12 cellular contexts compared by ENCODE assay signal in the genomic region with DNA sequence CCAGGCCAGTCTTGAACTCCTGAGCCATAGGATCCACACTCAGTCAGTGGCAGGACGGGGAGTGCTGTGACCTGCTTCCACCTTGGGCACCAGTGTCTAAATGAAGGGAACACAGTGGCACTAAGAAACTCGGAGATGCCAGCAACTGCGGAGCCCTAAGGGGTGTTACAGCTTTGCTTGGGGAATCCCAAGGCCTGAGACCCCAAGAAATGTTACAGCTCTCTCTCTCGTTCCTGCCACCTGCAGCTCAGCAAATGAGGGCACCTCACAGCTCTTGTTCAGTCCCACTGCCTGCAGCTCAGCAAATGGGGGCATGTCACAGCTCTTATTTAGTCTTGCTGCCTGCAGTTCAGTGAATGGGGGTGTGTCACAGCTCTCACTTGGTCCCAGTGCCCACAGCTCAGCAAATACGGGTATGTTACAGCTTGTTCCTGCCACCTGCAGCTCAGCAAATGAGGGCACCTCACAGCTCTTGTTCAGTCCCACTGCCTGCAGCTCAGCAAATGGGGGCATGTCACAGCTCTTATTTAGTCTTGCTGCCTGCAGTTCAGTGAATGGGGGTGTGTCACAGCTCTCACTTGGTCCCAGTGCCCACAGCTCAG. TPM values are rescaled to one million over a fixed set of nuclear protein-coding genes. Genes with fewer than 3 reads are reported as not detected.
A peak's percentile ranks its signal among the peaks of the same experiment; 100 is the strongest.
DNase-seq lines count a peak whose midpoint lies in the region; ATAC-seq, FAIRE-seq and TF ChIP-seq lines count a peak whose summit lies in the region.
"Not testable (repeated sequence)": the region's sequence is repeated elsewhere in the genome, so short reads cannot be mapped to it uniquely, and the experiment has no call there.
"Had no signal": no experiment of that assay in that cellular context is flagged by ENCODE, and none has a peak within 500 bp of the region (broad histone marks: within the 10 kb centered on the region; RNA-seq: fewer than 3 reads in every experiment).

No MANE protein-coding gene starts in this region.

- not testable (repeated sequence) for H3K27me3 ChIP-seq in CD4-positive, alpha-beta T cell (ENCODE audit: control insufficient read depth, insufficient read depth, low read length); SU-DHL-6 (ENCODE audit: low read length)

- not testable (repeated sequence) for H3K9me3 ChIP-seq in CD4-positive, alpha-beta T cell (ENCODE audit: control insufficient read depth, low read length); SU-DHL-6 (ENCODE audit: insufficient read depth, low read length)

- peak overlapping the region; percentile 15 for H3K4me3 ChIP-seq in SU-DHL-6 (ENCODE audit: insufficient read depth, low read length, poor library complexity, severe bottlenecking)

- H3K9me2 ChIP-seq in SU-DHL-6 (replicated peaks; ENCODE audit: insufficient read depth, low read length), result not testable (repeated sequence)

- peak overlapping the region; percentile 42 for H3K27ac ChIP-seq in CD4-positive, alpha-beta T cell (ENCODE audit: low read depth, low read length)
- peak overlapping the region; percentile 99 for H3K27ac ChIP-seq in SU-DHL-6 (ENCODE audit: low read depth, low read length)

- not testable (repeated sequence) for H3K27me3 Mint-ChIP-seq in CD4-positive, alpha-beta T cell; activated T-cell treated with anti-CD3 and anti-CD28 coated beads, Interleukin-2, amount 50 U/mL, for 4 hours (ENCODE audit: low read depth); dendritic cell treated with granulocyte-macrophage colony-stimulating factor and Interleukin-4, amounts not matched to agents 40 ng/mL and 50 ng/mL, for 4 days; naive B cell; stimulated activated naive CD8-positive, alpha-beta T cell treated with anti-CD3 and anti-CD28 coated beads, Interleukin-15, amount 100 ng/mL, for 72 hours

- peak overlapping the region; percentile 84 for H3K4me2 ChIP-seq in SU-DHL-6 (ENCODE audit: low read depth, low read length, poor library complexity, severe bottlenecking)

- not testable (repeated sequence) for H2AFZ ChIP-seq in SU-DHL-6 (ENCODE audit: low read depth, low read length, severe bottlenecking)

- FAIRE-seq in GM19239 (lab: Jason Lieb, UNC), result peak; percentile 94

- intact Hi-C loops in CD4-positive, alpha-beta T cell (cut with DNase I, micrococcal nuclease); dendritic cell treated with granulocyte-macrophage colony-stimulating factor and Interleukin-4, amounts not matched to agents 40 ng/mL and 50 ng/mL, for 4 days (cut with micrococcal nuclease): not testable (repeated sequence)

- H3K27ac Mint-ChIP-seq in CD4-positive, alpha-beta T cell; stimulated activated naive CD8-positive, alpha-beta T cell treated with anti-CD3 and anti-CD28 coated beads, Interleukin-15, amount 100 ng/mL, for 72 hours: not testable (repeated sequence)
- peak overlapping the region; percentile 58 for H3K27ac Mint-ChIP-seq in dendritic cell treated with granulocyte-macrophage colony-stimulating factor and Interleukin-4, amounts not matched to agents 40 ng/mL and 50 ng/mL, for 4 days
- peak overlapping the region in 5 of 6 donors; percentile 14 to 78 (median 71) for H3K27ac Mint-ChIP-seq in naive B cell

- H3K4me3 Mint-ChIP-seq in CD4-positive, alpha-beta T cell; activated T-cell treated with anti-CD3 and anti-CD28 coated beads, Interleukin-2, amount 50 U/mL, for 4 hours; dendritic cell treated with granulocyte-macrophage colony-stimulating factor and Interleukin-4, amounts not matched to agents 40 ng/mL and 50 ng/mL, for 4 days: not testable (repeated sequence)
- peak overlapping the region in 2 of 8 donors; percentile 3 to 66 for H3K4me3 Mint-ChIP-seq in naive B cell
- peak overlapping the region; percentile 28 to 39 for H3K4me3 Mint-ChIP-seq in stimulated activated naive CD8-positive, alpha-beta T cell treated with anti-CD3 and anti-CD28 coated beads, Interleukin-15, amount 100 ng/mL, for 72 hours

- peaks cover 14% of the 10 kb centered on the region for H3K36me3 ChIP-seq in SU-DHL-6 (ENCODE audit: low read length)

- not testable (repeated sequence) for TF ChIP-seq CTCF in CD4-positive, alpha-beta T cell (IDR thresholded peaks at IDR 0.05); SU-DHL-6 (IDR thresholded peaks at IDR 0.05; ENCODE audit: insufficient read depth, low read length, poor library complexity, severe bottlenecking)

- H4K20me1 ChIP-seq in SU-DHL-6 (ENCODE audit: low read depth, low read length), result not testable (repeated sequence)

- H3K4me1 Mint-ChIP-seq in CD4-positive, alpha-beta T cell (ENCODE audit: low read depth), result peaks cover 57% of the 10 kb centered on the region
- H3K4me1 Mint-ChIP-seq in activated T-cell treated with anti-CD3 and anti-CD28 coated beads, Interleukin-2, amount 50 U/mL, for 4 hours (ENCODE audit: low read depth), result peaks cover 56% of the 10 kb centered on the region
- H3K4me1 Mint-ChIP-seq in dendritic cell treated with granulocyte-macrophage colony-stimulating factor and Interleukin-4, amounts not matched to agents 40 ng/mL and 50 ng/mL, for 4 days (ENCODE audit: low read depth), result peaks cover 74% of the 10 kb centered on the region
- peaks cover 18 to 34% (median 29%) of the 10 kb centered on the region in 3 donors for H3K4me1 Mint-ChIP-seq in naive B cell
- H3K4me1 Mint-ChIP-seq in stimulated activated naive CD8-positive, alpha-beta T cell treated with anti-CD3 and anti-CD28 coated beads, Interleukin-15, amount 100 ng/mL, for 72 hours, result peaks cover 57% of the 10 kb centered on the region

- POLR2A ChIA-PET in CD4-positive, alpha-beta T cell (lab: Charles Lee), result interaction anchor here (0.7 to 4.4 kb wide), 3 partner anchors 8 to 32 kb away, joined by 3 to 25 read pairs (median 8); no protein-coding TSS in a partner anchor

- DNase-seq in CD4-positive, alpha-beta T cell, result peak in 1 of 10 experiments; percentile 26
- DNase-seq in GM19239 (ENCODE audit: insufficient read length, low spot score); activated T-cell treated with anti-CD3 and anti-CD28 coated beads, Interleukin-2, amount 50 U/mL, for 4 hours; naive B cell; stimulated activated naive CD8-positive, alpha-beta T cell treated with anti-CD3 and anti-CD28 coated beads, Interleukin-15, amount 100 ng/mL, for 72 hours: not testable (repeated sequence)

- peak overlapping the region; percentile 84 for H3K9ac ChIP-seq in SU-DHL-6 (ENCODE audit: low read length)

- CTCF ChIA-PET in CD4-positive, alpha-beta T cell (lab: Charles Lee), result interaction anchor here (1.0 to 5.3 kb wide), 3 partner anchors 13 to 54 kb away, joined by 3 to 21 read pairs (median 13); no protein-coding TSS in a partner anchor

- peaks cover 18% of the 10 kb centered on the region for H3K36me3 Mint-ChIP-seq in CD4-positive, alpha-beta T cell (ENCODE audit: low read depth)
- H3K36me3 Mint-ChIP-seq in activated T-cell treated with anti-CD3 and anti-CD28 coated beads, Interleukin-2, amount 50 U/mL, for 4 hours (ENCODE audit: insufficient read depth); dendritic cell treated with granulocyte-macrophage colony-stimulating factor and Interleukin-4, amounts not matched to agents 40 ng/mL and 50 ng/mL, for 4 days (ENCODE audit: low read depth); naive B cell: not testable (repeated sequence)

- not testable (repeated sequence) for H3K9me3 Mint-ChIP-seq in CD4-positive, alpha-beta T cell; activated T-cell treated with anti-CD3 and anti-CD28 coated beads, Interleukin-2, amount 50 U/mL, for 4 hours; dendritic cell treated with granulocyte-macrophage colony-stimulating factor and Interleukin-4, amounts not matched to agents 40 ng/mL and 50 ng/mL, for 4 days; naive B cell; stimulated activated naive CD8-positive, alpha-beta T cell treated with anti-CD3 and anti-CD28 coated beads, Interleukin-15, amount 100 ng/mL, for 72 hours

- H3F3A ChIP-seq in SU-DHL-6 (ENCODE audit: insufficient read depth), result peaks cover 35% of the 10 kb centered on the region

- H3K79me2 ChIP-seq in SU-DHL-6 (ENCODE audit: insufficient read depth, low read length), result peaks cover 26% of the 10 kb centered on the region

- ATAC-seq in CD4-positive, alpha-beta T cell (ENCODE audit: poor library complexity), result peak; percentile 63
- peak; percentile 23 to 36 for ATAC-seq in activated T-cell treated with anti-CD3 and anti-CD28 coated beads, Interleukin-2, amount 50 U/mL, for 4 hours
- ATAC-seq in naive B cell (ENCODE audit: low read depth in 2 of 2), result peak in 1 of 2 donors; percentile 39
- peak; percentile 42 for ATAC-seq in stimulated activated naive CD8-positive, alpha-beta T cell treated with anti-CD3 and anti-CD28 coated beads, Interleukin-15, amount 100 ng/mL, for 72 hours

RNA-seq across cellular contexts. Expression of gene CD48, which starts 2.5 kb away (rescaled TPM):
- total RNA-seq in CD4-positive, alpha-beta T cell, result 100 to 1,000 TPM; 387 to 395 TPM
- 100 to 1,000 TPM; 313 to 347 (median 336) TPM for total RNA-seq in activated T-cell treated with anti-CD3 and anti-CD28 coated beads, Interleukin-2, amount 50 U/mL, for 4 hours
- polyA plus RNA-seq in naive B cell (ENCODE audit: low read depth in 6 of 6), result 100 to 1,000 TPM; 129 to 163 (median 153) TPM
- total RNA-seq: A673, Calu3, H4, LHCN-M2, SJCRH30 had no signal

RNA-seq across cellular contexts. Expression of gene SLAMF7, which starts 24.9 kb away (rescaled TPM):
- total RNA-seq in CD4-positive, alpha-beta T cell, result under 1 TPM; 0.69 to 0.78 TPM
- 10 to 100 TPM; 44.1 to 80.5 (median 71.7) TPM for total RNA-seq in activated T-cell treated with anti-CD3 and anti-CD28 coated beads, Interleukin-2, amount 50 U/mL, for 4 hours
- polyA plus RNA-seq in naive B cell (ENCODE audit: low read depth in 6 of 6), result 1 to 10 TPM in 5 of 6 donors, not detected in 1; 1.2 to 5.3 (median 3.0) TPM
- total RNA-seq: A673, LHCN-M2, SJCRH30 had no signal

Comparison
In these comparisons a context has a peak if more than half of its experiments do, and no peak if none do; other contexts are left out.
1. RNA of gene SLAMF7, which starts 24.9 kb away (total RNA-seq): 44.1 to 80.5 TPM in activated T-cell treated with anti-CD3 and anti-CD28 coated beads, Interleukin-2, amount 50 U/mL, for 4 hours; 0.69 to 0.78 TPM in CD4-positive, alpha-beta T cell; every median in the first group is over 10 times any median in the second.